Comparison of ENCODE assay signal across 11 cellular contexts in the genomic region with DNA sequence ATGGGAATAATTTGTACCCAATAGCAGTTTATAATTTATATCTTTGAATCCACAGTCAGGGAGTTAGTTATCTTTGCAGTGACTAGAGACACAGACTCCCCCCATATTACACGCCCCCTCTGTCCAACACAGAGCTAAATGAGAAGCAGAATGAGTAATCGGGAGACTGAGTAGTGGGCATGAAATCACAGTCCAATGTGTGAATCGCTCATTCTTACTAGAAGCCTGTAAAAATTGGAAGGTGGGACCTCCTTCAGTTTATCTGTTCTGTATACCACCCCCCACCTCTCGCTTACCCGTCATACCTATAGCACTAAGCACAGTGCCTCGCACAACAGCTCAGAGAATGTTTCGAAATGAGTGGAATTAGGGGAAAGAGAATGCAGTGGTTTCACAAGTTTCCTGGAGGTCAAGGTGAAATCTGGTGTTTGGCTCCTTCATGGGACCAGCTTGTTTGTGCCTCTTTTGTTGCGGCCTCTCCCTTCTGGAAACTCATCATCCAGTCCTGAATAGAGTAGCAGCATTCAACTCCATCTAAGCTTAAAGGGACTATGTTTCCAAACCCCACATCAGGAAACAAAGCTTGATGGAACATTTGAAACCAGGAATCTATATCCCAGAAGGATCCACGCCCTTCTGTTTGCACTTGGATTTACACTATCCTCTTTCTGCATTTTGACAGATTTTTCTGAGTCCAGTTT.
DNase-seq lines count a peak whose midpoint lies in the region; ATAC-seq lines count a peak whose summit lies in the region.
"Had no signal": no experiment of that assay in that cellular context is flagged by ENCODE, and none has a peak within 500 bp of the region (broad histone marks: within the 10 kb centered on the region; RNA-seq: fewer than 3 reads in every experiment).

No MANE protein-coding gene starts in this region.

- peak overlapping the region; percentile 35 for H3K4me3 Mint-ChIP-seq in stimulated activated effector memory CD8-positive, alpha-beta T cell treated with anti-CD3 and anti-CD28 coated beads, Interleukin-12 subunit alpha, Interleukin-12 subunit beta, amount 100 ng/mL, for 72 hours
- H3K4me3 Mint-ChIP-seq: immature natural killer cell had no signal

- no peaks in the 10 kb centered on the region for H3K9me3 Mint-ChIP-seq in stimulated activated effector memory CD8-positive, alpha-beta T cell treated with anti-CD3 and anti-CD28 coated beads, Interleukin-12 subunit alpha, Interleukin-12 subunit beta, amount 100 ng/mL, for 72 hours

- peaks cover 10% of the 10 kb centered on the region for H3K36me3 Mint-ChIP-seq in stimulated activated effector memory CD8-positive, alpha-beta T cell treated with anti-CD3 and anti-CD28 coated beads, Interleukin-12 subunit alpha, Interleukin-12 subunit beta, amount 100 ng/mL, for 72 hours
- H3K36me3 Mint-ChIP-seq: immature natural killer cell had no signal

- peak; percentile 32 to 51 for DNase-seq in activated CD4-positive, alpha-beta T cell treated with anti-CD3 and anti-CD28 coated beads, Interleukin-2, amount 50 U/mL, for 48 hours
- no peak for DNase-seq in activated CD4-positive, alpha-beta T cell treated with anti-CD3 and anti-CD28 coated beads for 1 hour
- DNase-seq in amniotic epithelial cell (ENCODE audit: low read depth) (peak; percentile 79), COLO829 (ENCODE audit: low spot score) (no peak)
- peak in 1 of 2 donors; percentile 81 for DNase-seq in stimulated activated effector memory CD8-positive, alpha-beta T cell treated with anti-CD3 and anti-CD28 coated beads, Interleukin-12 subunit alpha, Interleukin-12 subunit beta, amount 100 ng/mL, for 72 hours (ENCODE audit: low spot score in 2 of 2)
- DNase-seq: activated CD8-positive, alpha-beta memory T cell treated with anti-CD3 and anti-CD28 coated beads, Interleukin-2, amount 50 U/mL, for 4 hours; immature natural killer cell; NCI-H2029 treated with DMSO at 0.1 percent for 48 hours had no signal

- ATAC-seq in HG03280 (IDR thresholded peaks at IDR 0.05; ENCODE audit: unreplicated experiment) (peak; percentile 66), GM18519 (IDR thresholded peaks at IDR 0.05; ENCODE audit: low FRiP score, unreplicated experiment) (no peak), GM21423 (IDR thresholded peaks at IDR 0.05; ENCODE audit: unreplicated experiment) (no peak)
- peak; percentile 95 for ATAC-seq in stimulated activated effector memory CD8-positive, alpha-beta T cell treated with anti-CD3 and anti-CD28 coated beads, Interleukin-12 subunit alpha, Interleukin-12 subunit beta, amount 100 ng/mL, for 72 hours

- H3K27ac Mint-ChIP-seq in stimulated activated effector memory CD8-positive, alpha-beta T cell treated with anti-CD3 and anti-CD28 coated beads, Interleukin-12 subunit alpha, Interleukin-12 subunit beta, amount 100 ng/mL, for 72 hours = peak overlapping the region; percentile 58
- H3K27ac Mint-ChIP-seq: immature natural killer cell had no signal

- peaks cover 16% of the 10 kb centered on the region for H3K4me1 Mint-ChIP-seq in stimulated activated effector memory CD8-positive, alpha-beta T cell treated with anti-CD3 and anti-CD28 coated beads, Interleukin-12 subunit alpha, Interleukin-12 subunit beta, amount 100 ng/mL, for 72 hours

Comparison
In these comparisons a context has a peak if more than half of its experiments do, and no peak if none do; other contexts are left out.
1. DNase-seq: peak in activated CD4-positive, alpha-beta T cell treated with anti-CD3 and anti-CD28 coated beads, Interleukin-2, amount 50 U/mL, for 48 hours (2 of 2) and amniotic epithelial cell (single experiment); none in activated CD4-positive, alpha-beta T cell treated with anti-CD3 and anti-CD28 coated beads for 1 hour (single experiment) and COLO829 (single experiment).
2. ATAC-seq: peak in HG03280 (single experiment) and stimulated activated effector memory CD8-positive, alpha-beta T cell treated with anti-CD3 and anti-CD28 coated beads, Interleukin-12 subunit alpha, Interleukin-12 subunit beta, amount 100 ng/mL, for 72 hours (single experiment); none in GM18519 (single experiment) and GM21423 (single experiment).